In genomic region chr14:99737451-99737951, GRCh38 we compare ENCODE assay signal across 9 cellular contexts. TPM values are rescaled to one million over a fixed set of nuclear protein-coding genes. Genes with fewer than 3 reads are reported as not detected.
DNase-seq lines count a peak whose midpoint lies in the region; ATAC-seq and TF ChIP-seq lines count a peak whose summit lies in the region.
"Had no signal": no experiment of that assay in that cellular context is flagged by ENCODE, and none has a peak within 500 bp of the region (broad histone marks: within the 10 kb centered on the region; RNA-seq: fewer than 3 reads in every experiment).

No MANE protein-coding gene starts in this region.

- ATAC-seq in HG03139 (IDR thresholded peaks at IDR 0.05; ENCODE audit: unreplicated experiment) (no peak), GM19463 (IDR thresholded peaks at IDR 0.05; ENCODE audit: unreplicated experiment) (no peak)

- H3K4me3 ChIP-seq in spleen = peak overlapping the region; percentile 31 to 67 (median 40)

- peaks cover 0 to 59% (median 8%) of the 10 kb centered on the region in 7 donors for H3K27me3 ChIP-seq in spleen (replicated peaks in 1 of 7)

- H3K4me1 ChIP-seq in spleen = peaks cover 0 to 52% (median 22%) of the 10 kb centered on the region in 6 donors

- H3K9me3 Mint-ChIP-seq in HFFc6 = no peaks in the 10 kb centered on the region
- H3K9me3 Mint-ChIP-seq: activated T-cell treated with anti-CD3 and anti-CD28 coated beads, Interleukin-2, amount 50 U/mL, for 4 hours had no signal

- DNase-seq in HFFc6 (no peak), astrocyte of the hippocampus (ENCODE audit: low read depth, low spot score) (peak; percentile 57), hepatic stellate cell (ENCODE audit: low spot score) (peak; percentile 89), spleen (no peak), T-helper 1 cell (no peak), NCI-H510A (lab: John Stamatoyannopoulos, UW) (no peak)
- DNase-seq: activated T-cell treated with anti-CD3 and anti-CD28 coated beads, Interleukin-2, amount 50 U/mL, for 4 hours had no signal

- no peak for TF ChIP-seq POLR2A in spleen (IDR thresholded peaks at IDR 0.05)

- H3K36me3 Mint-ChIP-seq in HFFc6 (ENCODE audit: low read depth) = no peaks in the 10 kb centered on the region

- 1 to 8% (median 3%) methylated on average over 13 to 26 of the region's 26 CpGs for WGBS in spleen, 5 donors

- H3K4me1 Mint-ChIP-seq in HFFc6 (ENCODE audit: low read depth) = peaks cover 9% of the 10 kb centered on the region

- H3K36me3 ChIP-seq in spleen = no peaks in the 10 kb centered on the region

- peak overlapping the region; percentile 59; the same call in 1 of the 2 replicates for H3K4me3 Mint-ChIP-seq in HFFc6
- H3K4me3 Mint-ChIP-seq: activated T-cell treated with anti-CD3 and anti-CD28 coated beads, Interleukin-2, amount 50 U/mL, for 4 hours had no signal

- H3K27me3 Mint-ChIP-seq in HFFc6 (ENCODE audit: insufficient read depth) = peaks cover 9% of the 10 kb centered on the region

- peak overlapping the region in 5 of 8 donors; percentile 12 to 76 (median 51) for H3K27ac ChIP-seq in spleen

- intact Hi-C loops in spleen (cut with DNase I; ENCODE audit: low total_unique reads) = no loop called here

- no peaks in the 10 kb centered on the region for H3K9me3 ChIP-seq in spleen

- H3K27ac Mint-ChIP-seq in HFFc6 = no peak overlapping the region; the same call in 1 of the 2 replicates

- TF ChIP-seq CTCF in HFFc6 (IDR thresholded peaks at IDR 0.05) (no peak; the same call in 1 of the 2 replicates), spleen (IDR thresholded peaks at IDR 0.05 in 8 of 11, conservative IDR thresholded peaks at IDR 0.05 in 3 of 11) (no peak)

RNA-seq across cellular contexts. Expression of gene CYP46A1, which starts 53.4 kb away (rescaled TPM):
- under 1 TPM; 0.28 to 0.62 (median 0.49) TPM for total RNA-seq in HFFc6 (2021; fragmentation: NEBNext Ultra II Directional; extraction: Animal tissue kit (Norgen Biotek cat#: 25700))
- under 1 TPM; 0.16 to 0.85 (median 0.40) TPM for total RNA-seq in spleen
- under 1 TPM; 0.11 to 0.38 (median 0.13) TPM for polyA plus RNA-seq in spleen

RNA-seq across cellular contexts. Expression of gene EML1, which starts 55.7 kb away (rescaled TPM):
- 10 to 100 TPM; 13.2 to 27.6 (median 22.2) TPM for total RNA-seq in HFFc6 (2021; fragmentation: NEBNext Ultra II Directional; extraction: Animal tissue kit (Norgen Biotek cat#: 25700))
- total RNA-seq in spleen = 10 to 100 TPM in 2 of 7 donors, 1 to 10 TPM in 5; 4.6 to 15.5 (median 6.9) TPM
- polyA plus RNA-seq in spleen = 1 to 10 TPM; 1.8 to 2.2 (median 2.2) TPM

Comparison
In these comparisons a context has a peak if more than half of its experiments do, and no peak if none do; other contexts are left out.
1. DNase-seq: peak in astrocyte of the hippocampus (single experiment) and hepatic stellate cell (single experiment); none in HFFc6 (single experiment), spleen (single experiment), T-helper 1 cell (0 of 5) and NCI-H510A (single experiment).